11 cellular contexts compared by ENCODE assay signal in the genomic region with DNA sequence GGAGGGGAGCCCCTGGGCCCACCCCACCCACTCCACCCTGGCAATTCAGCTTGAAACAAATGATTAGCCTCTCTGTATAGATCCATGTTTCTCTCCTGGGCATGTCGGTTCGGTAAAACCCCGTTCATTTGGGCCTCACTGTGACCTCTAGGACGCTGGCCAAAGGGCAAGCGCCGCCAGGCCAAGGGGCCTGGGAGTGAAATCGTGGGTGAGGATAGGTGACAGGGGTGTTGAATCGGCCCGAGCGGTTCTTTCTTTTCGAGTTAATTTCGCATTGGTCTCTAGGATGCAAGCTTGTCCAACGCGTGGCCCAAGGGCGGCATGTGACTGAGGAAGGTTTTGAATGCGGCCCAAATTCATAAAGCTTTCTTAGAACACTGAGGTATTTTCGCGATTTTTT. TPM values are rescaled to one million over a fixed set of nuclear protein-coding genes. Genes with fewer than 3 reads are reported as not detected.
DNase-seq lines count a peak whose midpoint lies in the region; ATAC-seq and TF ChIP-seq lines count a peak whose summit lies in the region.
"Had no signal": no experiment of that assay in that cellular context is flagged by ENCODE, and none has a peak within 500 bp of the region (broad histone marks: within the 10 kb centered on the region; RNA-seq: fewer than 3 reads in every experiment).

No MANE protein-coding gene starts in this region.

- intact Hi-C loops in activated naive CD4-positive, alpha-beta T cell treated with anti-CD3 and anti-CD28 coated beads for 36 hours (cut with micrococcal nuclease), result loop anchor here (5.0 kb wide), 1 partner anchor 204 kb away; no protein-coding TSS in a partner anchor
- intact Hi-C loops in activated T-helper 1 cell treated with anti-CD3 and anti-CD28 coated beads, Interleukin-12 subunit alpha, Interleukin-12 subunit beta, Interleukin-2, Interleukin-4 antibody, amounts not matched to agents 30 ng/mL and 10 ng/mL and 1 ng/mL, durations not matched to agents 14 hours and 24 hours and 36 hours (cut with micrococcal nuclease), result no loop called here
- intact Hi-C loops in testis (cut with DNase I; ENCODE audit: low total_unique reads), result no loop called here

- no peak overlapping the region for H4K8ac ChIP-seq in mesenchymal stem cell (ENCODE audit: low read length)

- H3K27me3 ChIP-seq in mesenchymal stem cell (ENCODE audit: control insufficient read depth in 1 of 2, insufficient read depth in 1 of 2, low read length in 2 of 2) (peaks cover 0 to 33% of the 10 kb centered on the region in 2 experiments), thoracic aorta (replicated peaks; ENCODE audit: insufficient read depth) (no peaks in the 10 kb centered on the region), testis (no peaks in the 10 kb centered on the region)

- TF ChIP-seq CTCF in thoracic aorta (IDR thresholded peaks at IDR 0.05) (no peak), testis (IDR thresholded peaks at IDR 0.05) (no peak)

- H2BK12ac ChIP-seq in mesenchymal stem cell (ENCODE audit: low read length in 2 of 2), result no peak overlapping the region

- H3K4me2 ChIP-seq in mesenchymal stem cell (ENCODE audit: low read length, poor library complexity, severe bottlenecking), result no peak overlapping the region

- DNase-seq in activated naive CD4-positive, alpha-beta T cell treated with anti-CD3 and anti-CD28 coated beads for 36 hours, result no peak
- DNase-seq in activated naive CD4-positive, alpha-beta T cell (lab: John Stamatoyannopoulos, UW), result no peak
- DNase-seq in activated T-helper 1 cell treated with anti-CD3 and anti-CD28 coated beads, Interleukin-12 subunit alpha, Interleukin-12 subunit beta, Interleukin-2, Interleukin-4 antibody, amounts not matched to agents 30 ng/mL and 10 ng/mL and 1 ng/mL, durations not matched to agents 14 hours and 24 hours and 36 hours (ENCODE audit: low spot score), result no peak
- DNase-seq in mesenchymal stem cell (no peak), thoracic aorta (ENCODE audit: low spot score) (no peak), testis (no peak)
- no peak for DNase-seq in stimulated activated CD4-positive, alpha-beta T cell treated with anti-CD3 and anti-CD28 coated beads, Interleukin-2, amount 100 ng/mL, for 48 hours
- DNase-seq: NCI-H226 had no signal

- no peaks in the 10 kb centered on the region for H3K27me3 Mint-ChIP-seq in activated naive CD4-positive, alpha-beta T cell treated with anti-CD3 and anti-CD28 coated beads for 36 hours (ENCODE audit: low read depth)
- no peaks in the 10 kb centered on the region for H3K27me3 Mint-ChIP-seq in activated T-helper 1 cell treated with anti-CD3 and anti-CD28 coated beads, Interleukin-12 subunit alpha, Interleukin-12 subunit beta, Interleukin-2, Interleukin-4 antibody, amounts not matched to agents 30 ng/mL and 10 ng/mL and 1 ng/mL, durations not matched to agents 14 hours and 24 hours and 36 hours (ENCODE audit: insufficient read depth)

- CTCF ChIA-PET in activated naive CD4-positive, alpha-beta T cell treated with anti-CD3 and anti-CD28 coated beads for 36 hours (lab: Charles Lee), result interaction anchor here (0.6 to 7.9 kb wide), 6 partner anchors 12 to 195 kb away, joined by 4 to 71 read pairs (median 4); a partner anchor contains a TSS

- H2BK120ac ChIP-seq in mesenchymal stem cell (ENCODE audit: low read depth, low read length), result no peak overlapping the region

- no peaks in the 10 kb centered on the region for H3K79me1 ChIP-seq in mesenchymal stem cell (replicated peaks; ENCODE audit: low read length, poor library complexity, severe bottlenecking)

- H3K27ac ChIP-seq in mesenchymal stem cell (ENCODE audit: low read length, poor library complexity, severe bottlenecking) (no peak overlapping the region), thoracic aorta (peak overlapping the region; percentile 94 to 98), testis (peak overlapping the region in 1 of 2 donors; percentile 84)

- H4K91ac ChIP-seq in mesenchymal stem cell (ENCODE audit: low read length), result no peak overlapping the region

- H3K36me3 Mint-ChIP-seq in activated naive CD4-positive, alpha-beta T cell treated with anti-CD3 and anti-CD28 coated beads for 36 hours (ENCODE audit: low read depth), result no peaks in the 10 kb centered on the region
- peaks cover 1% of the 10 kb centered on the region for H3K36me3 Mint-ChIP-seq in activated T-helper 1 cell treated with anti-CD3 and anti-CD28 coated beads, Interleukin-12 subunit alpha, Interleukin-12 subunit beta, Interleukin-2, Interleukin-4 antibody, amounts not matched to agents 30 ng/mL and 10 ng/mL and 1 ng/mL, durations not matched to agents 14 hours and 24 hours and 36 hours (ENCODE audit: low read depth)

- no peak overlapping the region for H2AFZ ChIP-seq in mesenchymal stem cell (ENCODE audit: low read depth, low read length)

- H3K4me1 ChIP-seq in mesenchymal stem cell (ENCODE audit: control insufficient read depth, insufficient read depth, low read depth, low read length) (peaks cover 25% of the 10 kb centered on the region), thoracic aorta (ENCODE audit: control insufficient read depth in 1 of 2, low read depth in 2 of 2) (peaks cover 34 to 49% of the 10 kb centered on the region in 2 donors), testis (peaks cover 15% of the 10 kb centered on the region)

- peak overlapping the region; percentile 88 for H3K9ac ChIP-seq in mesenchymal stem cell (ENCODE audit: low read length)

- peak overlapping the region; percentile 45 for H3K4me3 Mint-ChIP-seq in activated naive CD4-positive, alpha-beta T cell treated with anti-CD3 and anti-CD28 coated beads for 36 hours
- peak overlapping the region; percentile 69 for H3K4me3 Mint-ChIP-seq in activated T-helper 1 cell treated with anti-CD3 and anti-CD28 coated beads, Interleukin-12 subunit alpha, Interleukin-12 subunit beta, Interleukin-2, Interleukin-4 antibody, amounts not matched to agents 30 ng/mL and 10 ng/mL and 1 ng/mL, durations not matched to agents 14 hours and 24 hours and 36 hours

- no peak for TF ChIP-seq POLR2A in testis (IDR thresholded peaks at IDR 0.05)

- no peak overlapping the region for H2BK15ac ChIP-seq in mesenchymal stem cell (ENCODE audit: low read depth, poor library complexity, severe bottlenecking)

- no peak overlapping the region for H3K23ac ChIP-seq in mesenchymal stem cell (ENCODE audit: low read length in 2 of 2)

- WGBS in mesenchymal stem cell, result 92% methylated on average over 18 of the region's 18 CpGs
- WGBS in testis, 2 donors, result 76% methylated on average over 18 of the region's 18 CpGs

- no peak overlapping the region for H3K4ac ChIP-seq in mesenchymal stem cell (ENCODE audit: low read depth in 1 of 2, low read length in 2 of 2)

- ATAC-seq in thoracic aorta (ENCODE audit: insufficient number of reproducible peaks, low FRiP score, low read depth) (no peak), GM19467 (IDR thresholded peaks at IDR 0.05; ENCODE audit: unreplicated experiment) (no peak)

- no peak overlapping the region for H2AK5ac ChIP-seq in mesenchymal stem cell (ENCODE audit: low read length, severe bottlenecking)

- peaks cover 52% of the 10 kb centered on the region for H3K4me1 Mint-ChIP-seq in activated naive CD4-positive, alpha-beta T cell treated with anti-CD3 and anti-CD28 coated beads for 36 hours (ENCODE audit: low read depth)
- H3K4me1 Mint-ChIP-seq in activated T-helper 1 cell treated with anti-CD3 and anti-CD28 coated beads, Interleukin-12 subunit alpha, Interleukin-12 subunit beta, Interleukin-2, Interleukin-4 antibody, amounts not matched to agents 30 ng/mL and 10 ng/mL and 1 ng/mL, durations not matched to agents 14 hours and 24 hours and 36 hours (ENCODE audit: low read depth), result peaks cover 93% of the 10 kb centered on the region

- H3K9me3 ChIP-seq in mesenchymal stem cell (ENCODE audit: control insufficient read depth, low read length) (no peaks in the 10 kb centered on the region), thoracic aorta (no peaks in the 10 kb centered on the region), testis (no peaks in the 10 kb centered on the region)

- H3K14ac ChIP-seq in mesenchymal stem cell (ENCODE audit: low read length in 2 of 2), result no peak overlapping the region

- no peak overlapping the region for H2BK5ac ChIP-seq in mesenchymal stem cell (ENCODE audit: low read depth, low read length, poor library complexity, severe bottlenecking)

- no peak overlapping the region for H3K18ac ChIP-seq in mesenchymal stem cell (ENCODE audit: low read depth in 1 of 2, low read length in 2 of 2)

- H3K4me3 ChIP-seq in mesenchymal stem cell (ENCODE audit: insufficient read depth in 1 of 2, low read depth in 1 of 2, low read length in 2 of 2) (no peak overlapping the region), thoracic aorta (peak overlapping the region; percentile 77), testis (no peak overlapping the region)

- peak overlapping the region; percentile 81 for H3K27ac Mint-ChIP-seq in activated naive CD4-positive, alpha-beta T cell treated with anti-CD3 and anti-CD28 coated beads for 36 hours
- peak overlapping the region; percentile 91 for H3K27ac Mint-ChIP-seq in activated T-helper 1 cell treated with anti-CD3 and anti-CD28 coated beads, Interleukin-12 subunit alpha, Interleukin-12 subunit beta, Interleukin-2, Interleukin-4 antibody, amounts not matched to agents 30 ng/mL and 10 ng/mL and 1 ng/mL, durations not matched to agents 14 hours and 24 hours and 36 hours

- no peaks in the 10 kb centered on the region for H3K9me3 Mint-ChIP-seq in activated naive CD4-positive, alpha-beta T cell treated with anti-CD3 and anti-CD28 coated beads for 36 hours
- no peaks in the 10 kb centered on the region for H3K9me3 Mint-ChIP-seq in activated T-helper 1 cell treated with anti-CD3 and anti-CD28 coated beads, Interleukin-12 subunit alpha, Interleukin-12 subunit beta, Interleukin-2, Interleukin-4 antibody, amounts not matched to agents 30 ng/mL and 10 ng/mL and 1 ng/mL, durations not matched to agents 14 hours and 24 hours and 36 hours

- H3K36me3 ChIP-seq in mesenchymal stem cell (ENCODE audit: control insufficient read depth in 1 of 2, insufficient read depth in 2 of 2, low read depth in 1 of 2, low read length in 2 of 2) (no peaks in the 10 kb centered on the region), thoracic aorta (no peaks in the 10 kb centered on the region), testis (ENCODE audit: low read depth, missing control alignments) (no peaks in the 10 kb centered on the region)

RNA-seq across cellular contexts. Expression of a gene that starts 9.9 kb away (rescaled TPM):
- total RNA-seq in activated naive CD4-positive, alpha-beta T cell treated with anti-CD3 and anti-CD28 coated beads for 36 hours, result 100 to 1,000 TPM; 349 to 351 TPM
- 233 and 240 TPM in 2 replicates for total RNA-seq in activated T-helper 1 cell treated with anti-CD3 and anti-CD28 coated beads, Interleukin-12 subunit alpha, Interleukin-12 subunit beta, Interleukin-2, Interleukin-4 antibody, amounts not matched to agents 30 ng/mL and 10 ng/mL and 1 ng/mL, durations not matched to agents 14 hours and 24 hours and 36 hours
- 4.0 TPM for polyA plus RNA-seq in mesenchymal stem cell (2013, experiment 1 of 2)
- polyA plus RNA-seq in mesenchymal stem cell (2013, experiment 2 of 2), result 3.9 TPM
- 100 to 1,000 TPM; 152 to 231 TPM for total RNA-seq in thoracic aorta
- total RNA-seq in testis, result 10 to 100 TPM; 31.7 to 33.7 TPM
- 20.1 TPM for polyA plus RNA-seq in testis (ENCODE audit: insufficient read depth, low read depth, low replicate concordance)

RNA-seq across cellular contexts. Expression of a gene that starts 21.5 kb away (rescaled TPM):
- total RNA-seq in activated naive CD4-positive, alpha-beta T cell treated with anti-CD3 and anti-CD28 coated beads for 36 hours, result under 1 TPM; 0.48 to 0.57 TPM
- 0.54 and 0.75 TPM in 2 replicates for total RNA-seq in activated T-helper 1 cell treated with anti-CD3 and anti-CD28 coated beads, Interleukin-12 subunit alpha, Interleukin-12 subunit beta, Interleukin-2, Interleukin-4 antibody, amounts not matched to agents 30 ng/mL and 10 ng/mL and 1 ng/mL, durations not matched to agents 14 hours and 24 hours and 36 hours
- not detected for polyA plus RNA-seq in mesenchymal stem cell (2013, experiment 1 of 2)
- not detected for polyA plus RNA-seq in mesenchymal stem cell (2013, experiment 2 of 2)
- not detected for total RNA-seq in thoracic aorta
- total RNA-seq in testis, result 1 to 10 TPM; 1.3 to 1.7 TPM
- polyA plus RNA-seq in testis (ENCODE audit: insufficient read depth, low read depth, low replicate concordance), result 0.78 TPM
- total RNA-seq: pulmonary artery endothelial cell, SK-MEL-5 had no signal
